Comparison of ENCODE assay signal across 31 cellular contexts in the genomic region with DNA sequence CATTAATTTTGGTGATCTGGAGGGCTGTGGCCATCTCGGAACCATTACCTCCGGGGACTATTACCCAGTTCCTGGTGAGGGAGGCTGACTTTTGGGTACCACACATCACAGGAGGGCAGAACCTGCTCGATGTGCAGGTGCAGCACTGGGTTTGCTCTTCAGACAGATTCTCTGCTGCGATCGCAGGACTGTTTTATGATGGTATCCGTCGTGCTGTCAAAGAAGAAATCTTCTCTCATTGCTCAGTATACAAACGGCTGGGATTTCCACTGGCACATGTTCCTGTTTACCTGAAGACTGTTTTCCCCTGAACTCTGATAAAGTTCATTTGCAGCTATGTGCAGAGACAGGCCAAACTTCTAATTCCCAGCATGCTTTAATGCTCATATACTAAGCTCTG. TPM values are rescaled to one million over a fixed set of nuclear protein-coding genes. Genes with fewer than 3 reads are reported as not detected.
"Had no signal": no experiment of that assay in that cellular context is flagged by ENCODE, and none has a peak within 500 bp of the region (broad histone marks: within the 10 kb centered on the region; RNA-seq: fewer than 3 reads in every experiment).

No MANE protein-coding gene starts in this region.

- H3K4me1 Mint-ChIP-seq: activated CD4-positive, alpha-beta T cell treated with anti-CD3 and anti-CD28 coated beads for 36 hours; activated CD4-positive, alpha-beta T cell treated with anti-CD3 and anti-CD28 coated beads, Interleukin-2, amount 10 ng/mL, durations not matched to agents 24 days and 14 days; activated CD8-positive, alpha-beta memory T cell treated with anti-CD3 and anti-CD28 coated beads, Interleukin-2, amount 10 ng/mL, durations not matched to agents 7 days and 5 days; activated naive CD4-positive, alpha-beta T cell treated with anti-CD3 and anti-CD28 coated beads, Interleukin-2, amount 50 U/mL, for 24 hours; activated naive CD8-positive, alpha-beta T cell treated with anti-CD3 and anti-CD28 coated beads for 36 hours; activated naive CD8-positive, alpha-beta T cell treated with anti-CD3 and anti-CD28 coated beads, Interleukin-2, amount 50 U/mL, for 24 hours had no signal

- DNase-seq: activated CD4-positive, alpha-beta memory T cell treated with anti-CD3 and anti-CD28 coated beads for 36 hours; activated CD4-positive, alpha-beta T cell treated with anti-CD3 and anti-CD28 coated beads for 36 hours; activated CD4-positive, alpha-beta T cell treated with anti-CD3 and anti-CD28 coated beads, Interleukin-2, amount 10 ng/mL, durations not matched to agents 24 days and 14 days; activated CD4-positive, CD25-positive, alpha-beta regulatory T cell; activated CD4-positive, CD25-positive, alpha-beta regulatory T cell treated with anti-CD3 and anti-CD28 coated beads, Interleukin-2, amount 50 U/mL, for 72 hours; activated CD8-positive, alpha-beta memory T cell treated with anti-CD3 and anti-CD28 coated beads, Interleukin-2, amount 10 ng/mL, durations not matched to agents 7 days and 5 days; activated CD8-positive, alpha-beta memory T cell treated with anti-CD3 and anti-CD28 coated beads, Interleukin-2, amount 50 U/mL, for 4 hours; activated CD8-positive, alpha-beta T cell treated with anti-CD3 and anti-CD28 coated beads, Interleukin-2, amount 10 ng/mL, durations not matched to agents 7 days and 5 days; activated naive CD4-positive, alpha-beta T cell treated with anti-CD3 and anti-CD28 coated beads for 36 hours; activated naive CD8-positive, alpha-beta T cell treated with anti-CD3 and anti-CD28 coated beads for 36 hours; activated naive CD8-positive, alpha-beta T cell treated with anti-CD3 and anti-CD28 coated beads, Interleukin-2, amount 50 U/mL, for 24 hours; activated T-cell treated with anti-CD3 and anti-CD28 coated beads, Interleukin-2, amount 50 U/mL, for 1 hour; activated T-cell treated with anti-CD3 and anti-CD28 coated beads, Interleukin-2, amount 50 U/mL, for 48 hours; adrenal gland; amygdala; body of pancreas; caudate nucleus; colonic mucosa; effector CD8-positive, alpha-beta T cell; esophagus squamous epithelium; foreskin melanocyte; T-helper 2 cell had no signal

- H3K4me1 ChIP-seq: adrenal gland, colonic mucosa, esophagus squamous epithelium, gastroesophageal sphincter had no signal

- H3K36me3 Mint-ChIP-seq: activated CD4-positive, alpha-beta memory T cell treated with anti-CD3 and anti-CD28 coated beads for 36 hours; activated CD8-positive, alpha-beta memory T cell treated with anti-CD3 and anti-CD28 coated beads, Interleukin-2, amount 10 ng/mL, durations not matched to agents 7 days and 5 days; activated naive CD4-positive, alpha-beta T cell treated with anti-CD3 and anti-CD28 coated beads, Interleukin-2, amount 50 U/mL, for 24 hours; activated naive CD8-positive, alpha-beta T cell treated with anti-CD3 and anti-CD28 coated beads for 36 hours had no signal

- H3K27ac ChIP-seq: adrenal gland, body of pancreas, colonic mucosa, epithelial cell of prostate, esophagus squamous epithelium, gastroesophageal sphincter had no signal

- H3K4me3 Mint-ChIP-seq: activated CD4-positive, alpha-beta memory T cell treated with anti-CD3 and anti-CD28 coated beads for 36 hours; activated CD4-positive, alpha-beta T cell treated with anti-CD3 and anti-CD28 coated beads for 36 hours; activated CD4-positive, alpha-beta T cell treated with anti-CD3 and anti-CD28 coated beads, Interleukin-2, amount 10 ng/mL, durations not matched to agents 24 days and 14 days; activated CD8-positive, alpha-beta memory T cell treated with anti-CD3 and anti-CD28 coated beads, Interleukin-2, amount 10 ng/mL, durations not matched to agents 7 days and 5 days; activated CD8-positive, alpha-beta T cell treated with anti-CD3 and anti-CD28 coated beads, Interleukin-2, amount 10 ng/mL, durations not matched to agents 7 days and 5 days; activated naive CD4-positive, alpha-beta T cell treated with anti-CD3 and anti-CD28 coated beads for 36 hours; activated naive CD4-positive, alpha-beta T cell treated with anti-CD3 and anti-CD28 coated beads, Interleukin-2, amount 50 U/mL, for 24 hours; activated naive CD8-positive, alpha-beta T cell treated with anti-CD3 and anti-CD28 coated beads for 36 hours; activated naive CD8-positive, alpha-beta T cell treated with anti-CD3 and anti-CD28 coated beads, Interleukin-2, amount 50 U/mL, for 24 hours; activated T-helper 1 cell treated with anti-CD3 and anti-CD28 coated beads, Interleukin-12 subunit alpha, Interleukin-12 subunit beta, Interleukin-2, Interleukin-4 antibody, amounts not matched to agents 30 ng/mL and 10 ng/mL and 1 ng/mL, durations not matched to agents 14 hours and 24 hours and 36 hours had no signal

- H3K27me3 ChIP-seq: adrenal gland, body of pancreas, colonic mucosa had no signal

- H3K4me3 ChIP-seq: adrenal gland, body of pancreas, colonic mucosa, esophagus squamous epithelium, gastroesophageal sphincter had no signal

- H3K27ac Mint-ChIP-seq: activated CD4-positive, alpha-beta memory T cell treated with anti-CD3 and anti-CD28 coated beads for 36 hours; activated CD4-positive, alpha-beta T cell treated with anti-CD3 and anti-CD28 coated beads for 36 hours; activated CD4-positive, alpha-beta T cell treated with anti-CD3 and anti-CD28 coated beads, Interleukin-2, amount 10 ng/mL, durations not matched to agents 24 days and 14 days; activated CD8-positive, alpha-beta memory T cell treated with anti-CD3 and anti-CD28 coated beads, Interleukin-2, amount 10 ng/mL, durations not matched to agents 7 days and 5 days; activated CD8-positive, alpha-beta T cell treated with anti-CD3 and anti-CD28 coated beads, Interleukin-2, amount 10 ng/mL, durations not matched to agents 7 days and 5 days; activated naive CD4-positive, alpha-beta T cell treated with anti-CD3 and anti-CD28 coated beads for 36 hours; activated naive CD4-positive, alpha-beta T cell treated with anti-CD3 and anti-CD28 coated beads, Interleukin-2, amount 50 U/mL, for 24 hours; activated naive CD8-positive, alpha-beta T cell treated with anti-CD3 and anti-CD28 coated beads for 36 hours; activated naive CD8-positive, alpha-beta T cell treated with anti-CD3 and anti-CD28 coated beads, Interleukin-2, amount 50 U/mL, for 24 hours; activated T-helper 1 cell treated with anti-CD3 and anti-CD28 coated beads, Interleukin-12 subunit alpha, Interleukin-12 subunit beta, Interleukin-2, Interleukin-4 antibody, amounts not matched to agents 30 ng/mL and 10 ng/mL and 1 ng/mL, durations not matched to agents 14 hours and 24 hours and 36 hours; activated T-helper 2 cell treated with anti-CD3 and anti-CD28 coated beads, Interferon-gamma antibody, Interleukin-2, Interleukin-4, amounts not matched to agents 10 μg/mL and 5 μg/mL and 100 μg/mL, durations not matched to agents 14 hours and 24 hours and 36 hours had no signal

- H3K9me3 ChIP-seq: adrenal gland, body of pancreas, colonic mucosa, esophagus squamous epithelium, gastroesophageal sphincter had no signal

- H3K9me3 Mint-ChIP-seq: activated CD4-positive, alpha-beta memory T cell treated with anti-CD3 and anti-CD28 coated beads for 36 hours; activated CD4-positive, alpha-beta T cell treated with anti-CD3 and anti-CD28 coated beads, Interleukin-2, amount 10 ng/mL, durations not matched to agents 24 days and 14 days; activated naive CD4-positive, alpha-beta T cell treated with anti-CD3 and anti-CD28 coated beads for 36 hours; activated naive CD4-positive, alpha-beta T cell treated with anti-CD3 and anti-CD28 coated beads, Interleukin-2, amount 50 U/mL, for 24 hours; activated naive CD8-positive, alpha-beta T cell treated with anti-CD3 and anti-CD28 coated beads for 36 hours; activated naive CD8-positive, alpha-beta T cell treated with anti-CD3 and anti-CD28 coated beads, Interleukin-2, amount 50 U/mL, for 24 hours; activated T-helper 1 cell treated with anti-CD3 and anti-CD28 coated beads, Interleukin-12 subunit alpha, Interleukin-12 subunit beta, Interleukin-2, Interleukin-4 antibody, amounts not matched to agents 30 ng/mL and 10 ng/mL and 1 ng/mL, durations not matched to agents 14 hours and 24 hours and 36 hours; activated T-helper 2 cell treated with anti-CD3 and anti-CD28 coated beads, Interferon-gamma antibody, Interleukin-2, Interleukin-4, amounts not matched to agents 10 μg/mL and 5 μg/mL and 100 μg/mL, durations not matched to agents 14 hours and 24 hours and 36 hours had no signal

- ATAC-seq: activated CD4-positive, alpha-beta T cell treated with anti-CD3 and anti-CD28 coated beads for 36 hours; activated CD8-positive, alpha-beta memory T cell treated with anti-CD3 and anti-CD28 coated beads, Interleukin-2, amount 10 ng/mL, durations not matched to agents 7 days and 5 days; activated CD8-positive, alpha-beta T cell treated with anti-CD3 and anti-CD28 coated beads, Interleukin-2, amount 10 ng/mL, durations not matched to agents 7 days and 5 days; activated naive CD8-positive, alpha-beta T cell treated with anti-CD3 and anti-CD28 coated beads, Interleukin-2, amount 50 U/mL, for 24 hours; body of pancreas; gastroesophageal sphincter had no signal

- H3K27me3 Mint-ChIP-seq: activated CD4-positive, alpha-beta T cell treated with anti-CD3 and anti-CD28 coated beads, Interleukin-2, amount 10 ng/mL, durations not matched to agents 24 days and 14 days; activated naive CD4-positive, alpha-beta T cell treated with anti-CD3 and anti-CD28 coated beads, Interleukin-2, amount 50 U/mL, for 24 hours; activated naive CD8-positive, alpha-beta T cell treated with anti-CD3 and anti-CD28 coated beads for 36 hours had no signal

- H3K36me3 ChIP-seq: adrenal gland, colonic mucosa, esophagus squamous epithelium, gastroesophageal sphincter had no signal

RNA-seq across cellular contexts. Expression of gene SHH, which starts 27.2 kb away (rescaled TPM):
- total RNA-seq: activated CD4-positive, alpha-beta memory T cell treated with anti-CD3 and anti-CD28 coated beads for 36 hours; activated CD4-positive, alpha-beta T cell treated with anti-CD3 and anti-CD28 coated beads for 36 hours; activated CD4-positive, alpha-beta T cell treated with anti-CD3 and anti-CD28 coated beads, Interleukin-2, amount 10 ng/mL, durations not matched to agents 24 days and 14 days; activated CD8-positive, alpha-beta memory T cell treated with anti-CD3 and anti-CD28 coated beads for 36 hours; activated CD8-positive, alpha-beta memory T cell treated with anti-CD3 and anti-CD28 coated beads, Interleukin-2, amount 10 ng/mL, durations not matched to agents 7 days and 5 days; activated naive CD4-positive, alpha-beta T cell treated with anti-CD3 and anti-CD28 coated beads for 36 hours; activated naive CD8-positive, alpha-beta T cell treated with anti-CD3 and anti-CD28 coated beads for 36 hours; activated T-helper 1 cell treated with anti-CD3 and anti-CD28 coated beads, Interleukin-12 subunit alpha, Interleukin-12 subunit beta, Interleukin-2, Interleukin-4 antibody, amounts not matched to agents 30 ng/mL and 10 ng/mL and 1 ng/mL, durations not matched to agents 14 hours and 24 hours and 36 hours; endothelial cell of umbilical vein; esophagus squamous epithelium; fibroblast of villous mesenchyme; T-helper 1 cell treated with Interleukin-12 subunit alpha and Interleukin-12 subunit beta and Interleukin-4 antibody, amounts not matched to agents 30 ng/mL and 1 ng/mL, for 36 hours had no signal
